1 cellular context compared by ENCODE assay signal in genomic region chr6:4732691-4733315, GRCh38.
TF ChIP-seq lines count a peak whose summit lies in the region.

No MANE protein-coding gene starts in this region.

TF ChIP-seq in GM12878, 131 proteins besides CTCF, POLR2A, EP300 and RAD21 (continued from another document):
- TF ChIP-seq IRF5 (IDR thresholded peaks at IDR 0.05; ENCODE audit: borderline replicate concordance) (no peak), ELK1 (IDR thresholded peaks at IDR 0.05; ENCODE audit: low read depth, low read length) (no peak), USF2 (IDR thresholded peaks at IDR 0.05; ENCODE audit: borderline replicate concordance, low read depth, low read length) (no peak), YBX1 (IDR thresholded peaks at IDR 0.05) (no peak), TARDBP (IDR thresholded peaks at IDR 0.05; ENCODE audit: borderline replicate concordance) (no peak), BCLAF1 (IDR thresholded peaks at IDR 0.05) (no peak), RB1 (IDR thresholded peaks at IDR 0.05; ENCODE audit: borderline replicate concordance) (no peak), SUZ12 (IDR thresholded peaks at IDR 0.05; ENCODE audit: unreplicated experiment) (no peak), KDM1A (IDR thresholded peaks at IDR 0.05; ENCODE audit: borderline replicate concordance) (no peak), SMAD1 (IDR thresholded peaks at IDR 0.05; ENCODE audit: low read depth, partially characterized antibody) (no peak), ZNF384 (IDR thresholded peaks at IDR 0.05; ENCODE audit: borderline replicate concordance, low read depth, low read length) (no peak)
TF ChIP-seq in GM12878: peak in this region for 0.
